19 cellular contexts compared by ENCODE assay signal in genomic region chr6:41226752-41227151, GRCh38. TPM values are rescaled to one million over a fixed set of nuclear protein-coding genes. Genes with fewer than 3 reads are reported as not detected.
"Had no signal": no experiment of that assay in that cellular context is flagged by ENCODE, and none has a peak within 500 bp of the region (broad histone marks: within the 10 kb centered on the region; RNA-seq: fewer than 3 reads in every experiment).

No MANE protein-coding gene starts in this region.

- H3K4me1 Mint-ChIP-seq: nephron had no signal

- H3K9me3 ChIP-seq: breast epithelium, gastrocnemius medialis, heart right ventricle, left ventricle myocardium inferior, spleen, tibial artery, vagina had no signal

- H3K4me3 Mint-ChIP-seq: activated CD4-positive, alpha-beta memory T cell treated with anti-CD3 and anti-CD28 coated beads for 36 hours; activated naive CD8-positive, alpha-beta T cell treated with anti-CD3 and anti-CD28 coated beads, Interleukin-2, amount 10 ng/mL, durations not matched to agents 7 days and 5 days; memory B cell; nephron; stimulated activated memory B cell treated with anti-CD40 and anti-IgM and Interleukin-4, amounts not matched to agents 10 μg/mL and 1 μg/mL and 100 μg/mL, for 72 hours had no signal

- H3K27ac Mint-ChIP-seq: activated CD4-positive, alpha-beta memory T cell treated with anti-CD3 and anti-CD28 coated beads for 36 hours; activated naive CD8-positive, alpha-beta T cell treated with anti-CD3 and anti-CD28 coated beads, Interleukin-2, amount 10 ng/mL, durations not matched to agents 7 days and 5 days; memory B cell; nephron; stimulated activated memory B cell treated with anti-CD40 and anti-IgM and Interleukin-4, amounts not matched to agents 10 μg/mL and 1 μg/mL and 100 μg/mL, for 72 hours had no signal

- H3K4me3 ChIP-seq: breast epithelium, gastrocnemius medialis, heart right ventricle, left ventricle myocardium inferior, spleen, tibial artery, vagina had no signal

- H3K27me3 ChIP-seq: breast epithelium, vagina had no signal

- H3K9me3 Mint-ChIP-seq: activated CD4-positive, alpha-beta memory T cell treated with anti-CD3 and anti-CD28 coated beads for 36 hours; activated naive CD8-positive, alpha-beta T cell treated with anti-CD3 and anti-CD28 coated beads, Interleukin-2, amount 10 ng/mL, durations not matched to agents 7 days and 5 days; memory B cell; nephron; stimulated activated memory B cell treated with anti-CD40 and anti-IgM and Interleukin-4, amounts not matched to agents 10 μg/mL and 1 μg/mL and 100 μg/mL, for 72 hours had no signal

- H3K36me3 Mint-ChIP-seq: activated CD4-positive, alpha-beta memory T cell treated with anti-CD3 and anti-CD28 coated beads for 36 hours; activated naive CD8-positive, alpha-beta T cell treated with anti-CD3 and anti-CD28 coated beads, Interleukin-2, amount 10 ng/mL, durations not matched to agents 7 days and 5 days; memory B cell; stimulated activated memory B cell treated with anti-CD40 and anti-IgM and Interleukin-4, amounts not matched to agents 10 μg/mL and 1 μg/mL and 100 μg/mL, for 72 hours had no signal

- DNase-seq: activated CD4-positive, alpha-beta memory T cell treated with anti-CD3 and anti-CD28 coated beads for 36 hours; activated gamma-delta T cell; activated naive CD8-positive, alpha-beta T cell treated with anti-CD3 and anti-CD28 coated beads, Interleukin-2, amount 10 ng/mL, durations not matched to agents 7 days and 5 days; activated T-cell treated with anti-CD3 and anti-CD28 coated beads, Interleukin-2, amount 50 U/mL, for 48 hours; aorta; gastrocnemius medialis; heart right ventricle; left ventricle myocardium inferior; spleen; stimulated activated CD4-positive, alpha-beta T cell treated with anti-CD3 and anti-CD28 coated beads, Interleukin-1b, Interleukin-23, amount 100 ng/mL, for 48 hours; tibial artery had no signal

- ATAC-seq: gastrocnemius medialis; heart right ventricle; sciatic nerve; stimulated activated memory B cell treated with anti-CD40 and anti-IgM and Interleukin-4, amounts not matched to agents 10 μg/mL and 1 μg/mL and 100 μg/mL, for 72 hours had no signal

- H3K36me3 ChIP-seq: breast epithelium, gastrocnemius medialis, heart right ventricle, left ventricle myocardium inferior, spleen, tibial artery, vagina had no signal

- H3K27ac ChIP-seq: breast epithelium, gastrocnemius medialis, heart right ventricle, left ventricle myocardium inferior, spleen, tibial artery, vagina, VCaP had no signal

- H3K4me1 ChIP-seq: breast epithelium, gastrocnemius medialis, heart right ventricle, left ventricle myocardium inferior, spleen, tibial artery, vagina had no signal

RNA-seq across cellular contexts. Expression of gene TREML4, which starts 1.4 kb away (rescaled TPM):
- polyA plus RNA-seq: aorta, fibroblast of lung had no signal

RNA-seq across cellular contexts. Expression of gene TREML2, which starts 25.8 kb away (rescaled TPM):
- polyA plus RNA-seq: fibroblast of lung had no signal
